In genomic region chr2:182912518-182912915, GRCh38 we compare ENCODE assay signal across 16 cellular contexts. TPM values are rescaled to one million over a fixed set of nuclear protein-coding genes. Genes with fewer than 3 reads are reported as not detected.
DNase-seq lines count a peak whose midpoint lies in the region; ATAC-seq and TF ChIP-seq lines count a peak whose summit lies in the region.
"Had no signal": no experiment of that assay in that cellular context is flagged by ENCODE, and none has a peak within 500 bp of the region (broad histone marks: within the 10 kb centered on the region; RNA-seq: fewer than 3 reads in every experiment).

No MANE protein-coding gene starts in this region.

- intact Hi-C loops in A673 (cut with micrococcal nuclease; ENCODE audit: unreplicated experiment): loop anchor here (1.0 to 5.0 kb wide), 5 partner anchors 40 to 335 kb away; no protein-coding TSS in a partner anchor
- intact Hi-C loops in psoas muscle (cut with DNase I): no loop called here
- intact Hi-C loops in MCF 10A (cut with micrococcal nuclease): no loop called here

- 47 to 63% (median 51%) methylated on average over 3 of the region's 3 CpGs for WGBS in psoas muscle, 3 donors

- no peaks in the 10 kb centered on the region for H3K27me3 Mint-ChIP-seq in chondrocyte (ENCODE audit: low read depth)
- H3K27me3 Mint-ChIP-seq in MCF 10A (ENCODE audit: insufficient read depth, unreplicated experiment): no peaks in the 10 kb centered on the region
- H3K27me3 Mint-ChIP-seq: CD4-positive, CD25-positive, alpha-beta regulatory T cell had no signal

- peak; percentile 96 for DNase-seq in A673 (ENCODE audit: low spot score)
- DNase-seq in NCI-H526 treated with DMSO at 0.1 percent for 48 hours (lab: John Stamatoyannopoulos, UW): peak; percentile 41
- no peak for DNase-seq in chondrocyte (ENCODE audit: low spot score)
- no peak for DNase-seq in psoas muscle
- no peak for DNase-seq in NCI-H345 treated with DMSO at 0.1 percent for 48 hours (lab: John Stamatoyannopoulos, UW; ENCODE audit: unreplicated experiment)
- DNase-seq in MCF 10A (ENCODE audit: unreplicated experiment): no peak
- DNase-seq: 8988T; ACHN; CD4-positive, CD25-positive, alpha-beta regulatory T cell; DMS53; GF-D8; GOT3; H9; HFFc6 had no signal

- H3K27ac Mint-ChIP-seq in chondrocyte (ENCODE audit: unreplicated experiment) (peak overlapping the region; percentile 73), MCF 10A (ENCODE audit: low read depth, unreplicated experiment) (no peak overlapping the region)
- H3K27ac Mint-ChIP-seq: CD4-positive, CD25-positive, alpha-beta regulatory T cell; H9; HFFc6 had no signal

- no peak overlapping the region for H3K4me3 Mint-ChIP-seq in chondrocyte (ENCODE audit: unreplicated experiment)
- H3K4me3 Mint-ChIP-seq in MCF 10A (ENCODE audit: unreplicated experiment): no peak overlapping the region
- H3K4me3 Mint-ChIP-seq: CD4-positive, CD25-positive, alpha-beta regulatory T cell; H9; HFFc6 had no signal

- CTCF ChIA-PET in A673 (lab: Charles Lee) (interaction anchor here (0.6 to 0.8 kb wide), 2 partner anchors 37 to 127 kb away, joined by 3 to 4 read pairs; no protein-coding TSS in a partner anchor), MCF 10A (lab: Yijun Ruan, JAX) (interaction anchor here (0.6 to 0.9 kb wide), 2 partner anchors 19 to 141 kb away, joined by 3 read pairs; no protein-coding TSS in a partner anchor)

- no peak for ATAC-seq in psoas muscle
- no peak for ATAC-seq in HG03108 (IDR thresholded peaks at IDR 0.05; ENCODE audit: unreplicated experiment)

- H3K27me3 ChIP-seq in A673 (replicated peaks; ENCODE audit: insufficient read depth, low read depth, low read length, poor library complexity) (no peaks in the 10 kb centered on the region), psoas muscle (ENCODE audit: insufficient read depth in 3 of 3, low read length in 2 of 3) (no peaks in the 10 kb centered on the region)
- H3K27me3 ChIP-seq: BLaER1 treated with 17β-estradiol and CSF1 and Interleukin-3, amounts not matched to agents 10 nM and 100 nM had no signal

- TF ChIP-seq CTCF in A673 (conservative IDR thresholded peaks at IDR 0.05; ENCODE audit: low read depth, low read length) (no peak), chondrocyte (IDR thresholded peaks at IDR 0.05) (no peak), psoas muscle (IDR thresholded peaks at IDR 0.05) (no peak), MCF 10A (IDR thresholded peaks at IDR 0.05; ENCODE audit: unreplicated experiment) (no peak)

- POLR2A ChIA-PET in A673 (lab: Charles Lee; ENCODE audit: low non-redundant PET): interaction anchor here (0.7 to 1.7 kb wide), 4 partner anchors 15 to 395 kb away, joined by 3 to 10 read pairs (median 6); no protein-coding TSS in a partner anchor
- POLR2A ChIA-PET in MCF 10A (lab: Yijun Ruan, JAX): interaction anchor here (0.6 to 1.0 kb wide), 2 partner anchors 124 to 196 kb away, joined by 3 to 4 read pairs; no protein-coding TSS in a partner anchor

- H3K9me3 Mint-ChIP-seq in chondrocyte (ENCODE audit: low read depth) (peaks cover under 1% of the 10 kb centered on the region), MCF 10A (ENCODE audit: unreplicated experiment) (no peaks in the 10 kb centered on the region)
- H3K9me3 Mint-ChIP-seq: CD4-positive, CD25-positive, alpha-beta regulatory T cell; H9; HFFc6 had no signal

- H3K36me3 Mint-ChIP-seq in chondrocyte (ENCODE audit: low read depth) (peaks cover 26% of the 10 kb centered on the region), MCF 10A (ENCODE audit: insufficient read depth, unreplicated experiment) (peaks cover 73% of the 10 kb centered on the region)
- H3K36me3 Mint-ChIP-seq: CD4-positive, CD25-positive, alpha-beta regulatory T cell had no signal

- peaks cover 24% of the 10 kb centered on the region for H3K36me3 ChIP-seq in A673 (ENCODE audit: insufficient read depth, low read length, poor library complexity, severe bottlenecking)
- peaks cover 0 to 5% of the 10 kb centered on the region in 2 donors for H3K36me3 ChIP-seq in psoas muscle (ENCODE audit: insufficient read depth in 1 of 2, low read depth in 1 of 2)
- H3K36me3 ChIP-seq: BLaER1 treated with 17β-estradiol and CSF1 and Interleukin-3, amounts not matched to agents 10 nM and 100 nM had no signal

- BruUV-seq in A673 (replicated peaks; lab: Mats Ljungman, UMichigan): no TSS peak
- no TSS peak for BruUV-seq in MCF 10A (replicated peaks; lab: Mats Ljungman, UMichigan)

- no peak overlapping the region for H3K4me3 ChIP-seq in A673 (ENCODE audit: low read depth, low read length, poor library complexity, severe bottlenecking)
- H3K4me3 ChIP-seq in psoas muscle: no peak overlapping the region
- H3K4me3 ChIP-seq: BLaER1 treated with 17β-estradiol and CSF1 and Interleukin-3, amounts not matched to agents 10 nM and 100 nM had no signal

- H3K27ac ChIP-seq in A673 (ENCODE audit: low read depth, low read length, poor library complexity, severe bottlenecking) (peak overlapping the region; percentile 93), psoas muscle (peak overlapping the region; percentile 88)

- H3K9me3 ChIP-seq in A673 (ENCODE audit: low read depth, low read length, poor library complexity, severe bottlenecking): peaks cover 4% of the 10 kb centered on the region
- no peaks in the 10 kb centered on the region for H3K9me3 ChIP-seq in psoas muscle

- H3K4me1 Mint-ChIP-seq in chondrocyte (ENCODE audit: low read depth) (peaks cover 42% of the 10 kb centered on the region), MCF 10A (ENCODE audit: insufficient read depth, unreplicated experiment) (peaks cover 7% of the 10 kb centered on the region)
- H3K4me1 Mint-ChIP-seq: CD4-positive, CD25-positive, alpha-beta regulatory T cell had no signal

- H3K4me1 ChIP-seq in A673 (ENCODE audit: insufficient read depth, low read length, poor library complexity, severe bottlenecking): peaks cover 65% of the 10 kb centered on the region
- H3K4me1 ChIP-seq in psoas muscle: peaks cover 31% of the 10 kb centered on the region

RNA-seq across cellular contexts. Expression of gene FRZB, which starts 46.1 kb away (rescaled TPM):
- total RNA-seq in A673 (2021) (1.8 and 3.6 TPM in 2 replicates), chondrocyte (13.8 to 31.6 TPM (median 15.0 TPM) in 3 replicates), psoas muscle (10 to 100 TPM in 1 of 4 donors, 1 to 10 TPM in 3; 1.3 to 19.8 (median 3.0) TPM), MCF 10A (2022) (0.09 and 0.20 TPM in 2 replicates)
- 1 to 10 TPM in 2 of 3 donors, under 1 TPM in 1; 0.57 to 3.1 (median 2.7) TPM for polyA plus RNA-seq in psoas muscle
- total RNA-seq: CD4-positive, CD25-positive, alpha-beta regulatory T cell had no signal
- polyA plus RNA-seq: CD4-positive, CD25-positive, alpha-beta regulatory T cell had no signal

Comparison
In these comparisons a context has a peak if more than half of its experiments do, and no peak if none do; other contexts are left out.
1. DNase-seq: peak in A673 (single experiment) and NCI-H526 treated with DMSO at 0.1 percent for 48 hours (single experiment); none in chondrocyte (single experiment), psoas muscle (0 of 2), NCI-H345 treated with DMSO at 0.1 percent for 48 hours (single experiment) and MCF 10A (single experiment).